1 cellular context compared by ENCODE assay signal in the genomic region with DNA sequence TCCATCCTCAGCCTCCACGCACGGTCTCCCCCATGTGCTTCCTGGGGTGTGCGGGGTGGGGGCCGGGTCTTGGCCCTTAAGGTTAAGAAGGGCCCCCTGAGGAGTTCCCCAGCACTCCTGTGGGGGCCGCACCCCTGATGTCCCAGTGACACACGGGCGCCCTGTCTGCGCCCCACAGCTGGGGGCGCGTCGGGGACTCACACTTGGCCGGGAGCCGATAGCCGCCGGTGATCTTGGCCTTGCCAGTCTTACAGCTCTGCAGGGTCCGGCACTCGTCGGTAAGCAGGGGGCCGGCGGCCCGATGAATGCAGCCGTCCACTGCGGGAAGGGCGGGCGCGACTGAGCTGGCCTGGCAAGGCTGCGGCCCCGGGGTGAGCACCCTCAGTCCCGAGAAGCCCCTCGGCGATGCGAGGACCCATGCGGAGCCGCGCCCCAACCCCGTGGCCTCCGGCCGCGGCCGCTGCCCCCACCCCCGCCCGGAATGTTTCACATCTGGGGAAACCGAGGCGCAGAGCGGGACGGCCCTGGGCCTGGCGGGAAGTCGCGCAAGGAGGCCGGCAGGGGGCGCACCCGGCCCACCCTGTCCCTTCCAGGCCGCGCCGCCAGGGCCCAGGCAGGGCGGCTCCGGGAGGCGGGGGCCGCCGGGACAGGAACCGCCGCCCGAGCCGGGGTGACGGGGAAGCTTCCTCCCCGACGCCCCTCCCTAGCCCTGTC.
TF ChIP-seq lines count a peak whose summit lies in the region.

No MANE protein-coding gene starts in this region.

TF ChIP-seq in HEK293, 187 proteins besides CTCF, POLR2A, EP300 and RAD21 (continued from another document):
- TF ChIP-seq, protein P1, sequence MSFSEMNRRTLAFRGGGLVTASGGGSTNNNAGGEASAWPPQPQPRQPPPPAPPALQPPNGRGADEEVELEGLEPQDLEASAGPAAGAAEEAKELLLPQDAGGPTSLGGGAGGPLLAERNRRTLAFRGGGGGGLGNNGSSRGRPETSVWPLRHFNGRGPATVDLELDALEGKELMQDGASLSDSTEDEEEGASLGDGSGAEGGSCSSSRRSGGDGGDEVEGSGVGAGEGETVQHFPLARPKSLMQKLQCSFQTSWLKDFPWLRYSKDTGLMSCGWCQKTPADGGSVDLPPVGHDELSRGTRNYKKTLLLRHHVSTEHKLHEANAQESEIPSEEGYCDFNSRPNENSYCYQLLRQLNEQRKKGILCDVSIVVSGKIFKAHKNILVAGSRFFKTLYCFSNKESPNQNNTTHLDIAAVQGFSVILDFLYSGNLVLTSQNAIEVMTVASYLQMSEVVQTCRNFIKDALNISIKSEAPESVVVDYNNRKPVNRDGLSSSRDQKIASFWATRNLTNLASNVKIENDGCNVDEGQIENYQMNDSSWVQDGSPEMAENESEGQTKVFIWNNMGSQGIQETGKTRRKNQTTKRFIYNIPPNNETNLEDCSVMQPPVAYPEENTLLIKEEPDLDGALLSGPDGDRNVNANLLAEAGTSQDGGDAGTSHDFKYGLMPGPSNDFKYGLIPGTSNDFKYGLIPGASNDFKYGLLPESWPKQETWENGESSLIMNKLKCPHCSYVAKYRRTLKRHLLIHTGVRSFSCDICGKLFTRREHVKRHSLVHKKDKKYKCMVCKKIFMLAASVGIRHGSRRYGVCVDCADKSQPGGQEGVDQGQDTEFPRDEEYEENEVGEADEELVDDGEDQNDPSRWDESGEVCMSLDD (tag by site-specific recombination; IDR thresholded peaks at IDR 0.05) = no peak
- TF ChIP-seq ZNF324 (tag by site-specific recombination; IDR thresholded peaks at IDR 0.05) = no peak
- TF ChIP-seq, protein P2, sequence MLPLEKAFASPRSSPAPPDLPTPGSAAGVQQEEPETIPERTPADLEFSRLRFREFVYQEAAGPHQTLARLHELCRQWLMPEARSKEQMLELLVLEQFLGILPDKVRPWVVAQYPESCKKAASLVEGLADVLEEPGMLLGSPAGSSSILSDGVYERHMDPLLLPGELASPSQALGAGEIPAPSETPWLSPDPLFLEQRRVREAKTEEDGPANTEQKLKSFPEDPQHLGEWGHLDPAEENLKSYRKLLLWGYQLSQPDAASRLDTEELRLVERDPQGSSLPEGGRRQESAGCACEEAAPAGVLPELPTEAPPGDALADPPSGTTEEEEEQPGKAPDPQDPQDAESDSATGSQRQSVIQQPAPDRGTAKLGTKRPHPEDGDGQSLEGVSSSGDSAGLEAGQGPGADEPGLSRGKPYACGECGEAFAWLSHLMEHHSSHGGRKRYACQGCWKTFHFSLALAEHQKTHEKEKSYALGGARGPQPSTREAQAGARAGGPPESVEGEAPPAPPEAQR (tag by site-specific recombination; IDR thresholded peaks at IDR 0.05) = no peak
- TF ChIP-seq GLIS1 (tag by site-specific recombination; IDR thresholded peaks at IDR 0.05) = no peak
TF ChIP-seq in HEK293: peak in this region for 0.
